ENCODE assay signal across 1 cellular context in genomic region chr10:35640951-35641429, GRCh38.
TF ChIP-seq lines count a peak whose summit lies in the region.

No MANE protein-coding gene starts in this region.

TF ChIP-seq in HEK293, 187 proteins besides CTCF, POLR2A, EP300 and RAD21 (continued from another document and continues in another):
- TF ChIP-seq, protein P1, sequence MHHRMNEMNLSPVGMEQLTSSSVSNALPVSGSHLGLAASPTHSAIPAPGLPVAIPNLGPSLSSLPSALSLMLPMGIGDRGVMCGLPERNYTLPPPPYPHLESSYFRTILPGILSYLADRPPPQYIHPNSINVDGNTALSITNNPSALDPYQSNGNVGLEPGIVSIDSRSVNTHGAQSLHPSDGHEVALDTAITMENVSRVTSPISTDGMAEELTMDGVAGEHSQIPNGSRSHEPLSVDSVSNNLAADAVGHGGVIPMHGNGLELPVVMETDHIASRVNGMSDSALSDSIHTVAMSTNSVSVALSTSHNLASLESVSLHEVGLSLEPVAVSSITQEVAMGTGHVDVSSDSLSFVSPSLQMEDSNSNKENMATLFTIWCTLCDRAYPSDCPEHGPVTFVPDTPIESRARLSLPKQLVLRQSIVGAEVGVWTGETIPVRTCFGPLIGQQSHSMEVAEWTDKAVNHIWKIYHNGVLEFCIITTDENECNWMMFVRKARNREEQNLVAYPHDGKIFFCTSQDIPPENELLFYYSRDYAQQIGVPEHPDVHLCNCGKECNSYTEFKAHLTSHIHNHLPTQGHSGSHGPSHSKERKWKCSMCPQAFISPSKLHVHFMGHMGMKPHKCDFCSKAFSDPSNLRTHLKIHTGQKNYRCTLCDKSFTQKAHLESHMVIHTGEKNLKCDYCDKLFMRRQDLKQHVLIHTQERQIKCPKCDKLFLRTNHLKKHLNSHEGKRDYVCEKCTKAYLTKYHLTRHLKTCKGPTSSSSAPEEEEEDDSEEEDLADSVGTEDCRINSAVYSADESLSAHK (tag by site-specific recombination; IDR thresholded peaks at IDR 0.05): no peak
- TF ChIP-seq ZNF426 (tag by site-specific recombination; IDR thresholded peaks at IDR 0.05) (no peak), ZNF677 (tag by site-specific recombination; IDR thresholded peaks at IDR 0.05) (no peak), ZNF398 (tag by site-specific recombination; IDR thresholded peaks at IDR 0.05) (no peak), BCL11B (tag by site-specific recombination; IDR thresholded peaks at IDR 0.05; ENCODE audit: low read depth) (peak; percentile 15; the same call in 1 of the 2 replicates), ZNF239 (tag by site-specific recombination; IDR thresholded peaks at IDR 0.05) (no peak), GLI2 (tag by site-specific recombination; IDR thresholded peaks at IDR 0.05; ENCODE audit: borderline replicate concordance, low read depth) (no peak), PATZ1 (tag by site-specific recombination; IDR thresholded peaks at IDR 0.05) (0 out of 2 replicates have a peak, but pooled peaks have one; percentile 48), TRIM28 (IDR thresholded peaks at IDR 0.05; ENCODE audit: borderline replicate concordance, low read length) (no peak), PRDM1 (tag by site-specific recombination; IDR thresholded peaks at IDR 0.05) (no peak), ZNF324 (tag by site-specific recombination; IDR thresholded peaks at IDR 0.05) (no peak), ZNF362 (tag by site-specific recombination; IDR thresholded peaks at IDR 0.05) (no peak), ZBTB20 (tag by site-specific recombination; IDR thresholded peaks at IDR 0.05) (peak; percentile 55; the same call in 1 of the 2 replicates), KLF7 (tag by site-specific recombination; IDR thresholded peaks at IDR 0.05; ENCODE audit: borderline replicate concordance) (0 out of 2 replicates have a peak, but pooled peaks have one; percentile 14), ZNF391 (tag by site-specific recombination; IDR thresholded peaks at IDR 0.05; ENCODE audit: borderline replicate concordance, low read depth) (no peak; the same call in 1 of the 2 replicates), ZNF335 (tag by site-specific recombination; conservative IDR thresholded peaks at IDR 0.05) (peak; percentile 48), SETDB1 (IDR thresholded peaks at IDR 0.05; ENCODE audit: insufficient read length, low read length) (no peak), ZNF692 (tag by site-specific recombination; IDR thresholded peaks at IDR 0.05) (peak; percentile 43; the same call in 1 of the 2 replicates), ZNF660 (tag by site-specific recombination; IDR thresholded peaks at IDR 0.05) (no peak; the same call in 1 of the 2 replicates), ZNF292 (tag by site-specific recombination; IDR thresholded peaks at IDR 0.05; ENCODE audit: borderline replicate concordance, low read depth) (no peak), ZBTB48 (tag by site-specific recombination; IDR thresholded peaks at IDR 0.05) (no peak), TSHZ1 (tag by site-specific recombination; IDR thresholded peaks at IDR 0.05; ENCODE audit: borderline replicate concordance) (no peak), ZNF280D (tag by site-specific recombination; IDR thresholded peaks at IDR 0.05) (no peak), ZEB2 (tag by site-specific recombination; IDR thresholded peaks at IDR 0.05) (peak; percentile 66), ZNF2 (tag by site-specific recombination; IDR thresholded peaks at IDR 0.05) (peak; percentile 71; the same call in 1 of the 2 replicates), ZNF48 (tag by site-specific recombination; IDR thresholded peaks at IDR 0.05) (no peak), ZNF555 (tag by site-specific recombination; conservative IDR thresholded peaks at IDR 0.05) (no peak), ZFP37 (tag by site-specific recombination; IDR thresholded peaks at IDR 0.05) (0 out of 2 replicates have a peak, but pooled peaks have one; percentile 54), ZNF791 (tag by site-specific recombination; IDR thresholded peaks at IDR 0.05) (no peak), ZNF266 (tag by site-specific recombination; IDR thresholded peaks at IDR 0.05; ENCODE audit: low read depth) (no peak), SCRT1 (tag by site-specific recombination; IDR thresholded peaks at IDR 0.05; ENCODE audit: borderline replicate concordance) (peak; percentile 21; the same call in 1 of the 2 replicates), GLIS2 (tag by site-specific recombination; IDR thresholded peaks at IDR 0.05) (no peak), ZNF223 (tag by site-specific recombination; IDR thresholded peaks at IDR 0.05) (no peak)
- TF ChIP-seq, protein P2, sequence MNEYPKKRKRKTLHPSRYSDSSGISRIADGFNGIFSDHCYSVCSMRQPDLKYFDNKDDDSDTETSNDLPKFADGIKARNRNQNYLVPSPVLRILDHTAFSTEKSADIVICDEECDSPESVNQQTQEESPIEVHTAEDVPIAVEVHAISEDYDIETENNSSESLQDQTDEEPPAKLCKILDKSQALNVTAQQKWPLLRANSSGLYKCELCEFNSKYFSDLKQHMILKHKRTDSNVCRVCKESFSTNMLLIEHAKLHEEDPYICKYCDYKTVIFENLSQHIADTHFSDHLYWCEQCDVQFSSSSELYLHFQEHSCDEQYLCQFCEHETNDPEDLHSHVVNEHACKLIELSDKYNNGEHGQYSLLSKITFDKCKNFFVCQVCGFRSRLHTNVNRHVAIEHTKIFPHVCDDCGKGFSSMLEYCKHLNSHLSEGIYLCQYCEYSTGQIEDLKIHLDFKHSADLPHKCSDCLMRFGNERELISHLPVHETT (tag by site-specific recombination; IDR thresholded peaks at IDR 0.05): no peak
- TF ChIP-seq, protein P3, sequence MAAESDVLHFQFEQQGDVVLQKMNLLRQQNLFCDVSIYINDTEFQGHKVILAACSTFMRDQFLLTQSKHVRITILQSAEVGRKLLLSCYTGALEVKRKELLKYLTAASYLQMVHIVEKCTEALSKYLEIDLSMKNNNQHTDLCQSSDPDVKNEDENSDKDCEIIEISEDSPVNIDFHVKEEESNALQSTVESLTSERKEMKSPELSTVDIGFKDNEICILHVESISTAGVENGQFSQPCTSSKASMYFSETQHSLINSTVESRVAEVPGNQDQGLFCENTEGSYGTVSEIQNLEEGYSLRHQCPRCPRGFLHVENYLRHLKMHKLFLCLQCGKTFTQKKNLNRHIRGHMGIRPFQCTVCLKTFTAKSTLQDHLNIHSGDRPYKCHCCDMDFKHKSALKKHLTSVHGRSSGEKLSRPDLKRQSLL (tag by site-specific recombination; IDR thresholded peaks at IDR 0.05): no peak; the same call in 1 of the 2 replicates
- TF ChIP-seq, protein P4, sequence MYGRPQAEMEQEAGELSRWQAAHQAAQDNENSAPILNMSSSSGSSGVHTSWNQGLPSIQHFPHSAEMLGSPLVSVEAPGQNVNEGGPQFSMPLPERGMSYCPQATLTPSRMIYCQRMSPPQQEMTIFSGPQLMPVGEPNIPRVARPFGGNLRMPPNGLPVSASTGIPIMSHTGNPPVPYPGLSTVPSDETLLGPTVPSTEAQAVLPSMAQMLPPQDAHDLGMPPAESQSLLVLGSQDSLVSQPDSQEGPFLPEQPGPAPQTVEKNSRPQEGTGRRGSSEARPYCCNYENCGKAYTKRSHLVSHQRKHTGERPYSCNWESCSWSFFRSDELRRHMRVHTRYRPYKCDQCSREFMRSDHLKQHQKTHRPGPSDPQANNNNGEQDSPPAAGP (tag by site-specific recombination; IDR thresholded peaks at IDR 0.05): 0 out of 2 replicates have a peak, but pooled peaks have one; percentile 26
